In the genomic region with DNA sequence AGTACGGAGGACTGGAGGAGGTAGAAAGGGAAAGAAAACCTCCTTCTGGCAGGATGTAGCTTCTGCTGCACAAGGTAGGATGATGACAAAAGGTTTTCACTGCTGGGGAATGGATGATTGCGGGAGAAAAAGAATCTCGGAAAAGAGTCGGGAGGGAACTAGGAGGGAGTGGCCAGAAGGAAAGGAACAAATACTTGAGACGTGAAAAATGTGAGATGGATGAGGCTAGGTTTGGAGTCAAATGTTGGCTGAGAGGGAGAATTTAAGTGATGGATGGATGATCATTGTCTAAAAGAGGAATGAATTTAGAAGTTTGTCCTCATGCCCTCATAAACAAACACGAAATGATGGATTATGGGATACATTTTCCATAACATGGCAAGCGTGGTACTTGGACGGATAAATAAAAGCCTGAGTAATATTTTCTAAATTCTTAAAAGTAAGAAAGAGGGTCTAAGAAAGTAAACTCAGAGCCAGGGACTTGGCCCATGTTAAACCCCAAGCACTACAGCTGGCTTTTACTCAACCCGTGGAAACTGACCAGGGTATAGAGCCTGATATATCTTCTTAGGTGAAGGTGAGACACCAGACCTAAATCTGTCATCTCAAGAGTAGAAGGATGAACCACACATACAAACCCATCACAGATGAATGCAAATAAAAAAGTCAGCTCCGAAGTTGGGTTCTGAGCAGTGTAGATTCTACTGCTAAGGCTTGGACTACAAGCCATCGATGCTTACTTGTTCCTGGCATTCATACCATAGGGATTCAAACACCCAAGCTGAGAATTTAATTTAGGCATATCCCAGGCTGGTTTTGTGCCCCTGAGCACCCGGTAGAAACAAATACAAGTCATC, we compare ENCODE assay signal across 8 cellular contexts.
A peak's percentile ranks its signal among the peaks of the same experiment; 100 is the strongest.
DNase-seq lines count a peak whose midpoint lies in the region; ATAC-seq and TF ChIP-seq lines count a peak whose summit lies in the region.

No MANE protein-coding gene starts in this region.

- H3K36me3 Mint-ChIP-seq in activated naive CD4-positive, alpha-beta T cell treated with anti-CD3 and anti-CD28 coated beads for 36 hours (ENCODE audit: low read depth), result peaks cover 20% of the 10 kb centered on the region

- peak; percentile 40 for DNase-seq in activated naive CD4-positive, alpha-beta T cell treated with anti-CD3 and anti-CD28 coated beads for 36 hours
- DNase-seq in activated naive CD4-positive, alpha-beta T cell (lab: John Stamatoyannopoulos, UW), result no peak
- peak; percentile 13 for DNase-seq in NCI-H526 treated with DMSO at 0.1 percent for 48 hours (lab: John Stamatoyannopoulos, UW)
- no peak for DNase-seq in breast epithelium (ENCODE audit: low spot score in 2 of 2)
- DNase-seq in lung (ENCODE audit: low spot score), result no peak
- DNase-seq in uterus, result no peak
- DNase-seq in SKM-1 (lab: John Stamatoyannopoulos, UW; ENCODE audit: unreplicated experiment), result no peak
- no peak for DNase-seq in NOMO-1 treated with dmso at 0.1 percent for 144 hours (lab: John Stamatoyannopoulos, UW; ENCODE audit: unreplicated experiment)

- intact Hi-C loops in activated naive CD4-positive, alpha-beta T cell treated with anti-CD3 and anti-CD28 coated beads for 36 hours (cut with micrococcal nuclease), result loop anchor here (2.0 kb wide), 2 partner anchors 29 to 1649 kb away; a partner anchor contains a TSS
- intact Hi-C loops in breast epithelium (cut with DNase I; ENCODE audit: low total_unique reads), result loop anchor here (2.0 to 5.0 kb wide), 2 partner anchors 83 to 129 kb away; a partner anchor contains a TSS
- intact Hi-C loops in uterus (cut with DNase I; ENCODE audit: low total_unique reads), result loop anchor here (10.0 kb wide), 1 partner anchor 55 kb away; a partner anchor contains a TSS

- CTCF ChIA-PET in activated naive CD4-positive, alpha-beta T cell treated with anti-CD3 and anti-CD28 coated beads for 36 hours (lab: Charles Lee), result interaction anchor here (0.6 to 1.5 kb wide), 5 partner anchors 11 to 410 kb away, joined by 3 to 5 read pairs (median 3); a partner anchor contains a TSS

- H3K27ac Mint-ChIP-seq in activated naive CD4-positive, alpha-beta T cell treated with anti-CD3 and anti-CD28 coated beads for 36 hours, result peak overlapping the region; percentile 97

- ATAC-seq in lung (ENCODE audit: insufficient read depth, low FRiP score), result no peak

- H3K4me3 ChIP-seq in breast epithelium, result peak overlapping the region; percentile 78 to 86 (median 85)
- H3K4me3 ChIP-seq in lung, result peak overlapping the region; percentile 44
- H3K4me3 ChIP-seq in uterus, result peak overlapping the region; percentile 61 to 63

- TF ChIP-seq POLR2A in breast epithelium (IDR thresholded peaks at IDR 0.05) (no peak), uterus (IDR thresholded peaks at IDR 0.05) (no peak)

- H3K36me3 ChIP-seq in breast epithelium (no peaks in the 10 kb centered on the region), lung (ENCODE audit: control insufficient read depth in 2 of 2, insufficient read depth in 2 of 2, low read length in 2 of 2) (no peaks in the 10 kb centered on the region), uterus (no peaks in the 10 kb centered on the region)

- peaks cover 63% of the 10 kb centered on the region for H3K4me1 Mint-ChIP-seq in activated naive CD4-positive, alpha-beta T cell treated with anti-CD3 and anti-CD28 coated beads for 36 hours (ENCODE audit: low read depth)

- H3K9me3 ChIP-seq in breast epithelium (no peaks in the 10 kb centered on the region), lung (ENCODE audit: control insufficient read depth in 2 of 2, insufficient read depth in 1 of 2, low read length in 1 of 2) (no peaks in the 10 kb centered on the region), uterus (no peaks in the 10 kb centered on the region)

- H3K27me3 ChIP-seq in breast epithelium, result no peaks in the 10 kb centered on the region
- no peaks in the 10 kb centered on the region for H3K27me3 ChIP-seq in lung (ENCODE audit: control insufficient read depth, insufficient read depth)
- no peaks in the 10 kb centered on the region for H3K27me3 ChIP-seq in uterus

- H3K27me3 Mint-ChIP-seq in activated naive CD4-positive, alpha-beta T cell treated with anti-CD3 and anti-CD28 coated beads for 36 hours (ENCODE audit: low read depth), result peaks cover 13% of the 10 kb centered on the region

- no peaks in the 10 kb centered on the region for H3K4me1 ChIP-seq in breast epithelium
- peaks cover 2 to 9% of the 10 kb centered on the region in 2 donors for H3K4me1 ChIP-seq in lung (ENCODE audit: control insufficient read depth in 2 of 2, insufficient read depth in 2 of 2, low read length in 2 of 2)
- H3K4me1 ChIP-seq in uterus, result no peaks in the 10 kb centered on the region

- TF ChIP-seq CTCF in breast epithelium (IDR thresholded peaks at IDR 0.05), result no peak
- TF ChIP-seq CTCF in lung (IDR thresholded peaks at IDR 0.05; ENCODE audit: control extremely low read depth, extremely low read depth), result no peak
- TF ChIP-seq CTCF in uterus (IDR thresholded peaks at IDR 0.05), result no peak

- H3K9me3 Mint-ChIP-seq in activated naive CD4-positive, alpha-beta T cell treated with anti-CD3 and anti-CD28 coated beads for 36 hours, result no peaks in the 10 kb centered on the region

- 22 to 23% methylated on average over 12 of the region's 12 CpGs for WGBS in lung, 2 donors

- peak overlapping the region; percentile 57 to 91 for H3K27ac ChIP-seq in breast epithelium
- peak overlapping the region in 1 of 2 donors; percentile 81 for H3K27ac ChIP-seq in lung (ENCODE audit: low read depth in 1 of 2, low read length in 1 of 2)
- peak overlapping the region; percentile 97 to 99 for H3K27ac ChIP-seq in uterus

- peak overlapping the region; percentile 79 for H3K4me3 Mint-ChIP-seq in activated naive CD4-positive, alpha-beta T cell treated with anti-CD3 and anti-CD28 coated beads for 36 hours

Comparison
In these comparisons a context has a peak if more than half of its experiments do, and no peak if none do; other contexts are left out.
1. DNase-seq: peak in activated naive CD4-positive, alpha-beta T cell treated with anti-CD3 and anti-CD28 coated beads for 36 hours (single experiment) and NCI-H526 treated with DMSO at 0.1 percent for 48 hours (single experiment); none in activated naive CD4-positive, alpha-beta T cell (0 of 4), breast epithelium (0 of 2), lung (single experiment), uterus (0 of 2), SKM-1 (single experiment) and NOMO-1 treated with dmso at 0.1 percent for 144 hours (single experiment).
2. Peak in every context shown above with its lines, with median percentiles within 50 percentile points of each other: H3K4me3 ChIP-seq.